Comparison of ENCODE assay signal across 9 cellular contexts in the genomic region with DNA sequence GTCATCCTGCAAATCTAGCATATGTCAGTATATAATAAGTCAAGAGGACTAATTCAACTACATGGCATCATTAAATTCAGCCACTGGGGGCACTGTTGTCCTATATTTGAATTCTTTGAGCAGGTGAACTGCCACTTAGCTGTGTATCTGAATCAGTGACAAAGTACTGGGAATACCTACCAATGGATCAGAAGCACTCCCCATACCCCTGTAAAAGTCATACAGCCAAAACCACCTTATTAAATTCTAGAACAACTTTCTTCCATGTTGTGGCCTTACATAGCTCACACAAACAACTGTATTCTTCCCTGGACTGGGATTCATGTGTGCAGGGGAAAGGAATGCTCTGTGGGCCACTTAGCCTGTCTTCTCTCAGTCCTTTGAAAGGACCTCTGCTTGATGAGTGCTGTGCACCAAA. TPM values are rescaled to one million over a fixed set of nuclear protein-coding genes. Genes with fewer than 3 reads are reported as not detected.
DNase-seq lines count a peak whose midpoint lies in the region; ATAC-seq and TF ChIP-seq lines count a peak whose summit lies in the region.
"Had no signal": no experiment of that assay in that cellular context is flagged by ENCODE, and none has a peak within 500 bp of the region (broad histone marks: within the 10 kb centered on the region; RNA-seq: fewer than 3 reads in every experiment).

No MANE protein-coding gene starts in this region.

- no peak overlapping the region for H3K27ac ChIP-seq in colonic mucosa
- H3K27ac ChIP-seq: BLaER1 had no signal

- H3K4me1 ChIP-seq in colonic mucosa: no peaks in the 10 kb centered on the region
- H3K4me1 ChIP-seq: BLaER1 had no signal

- ATAC-seq in HG03060 (IDR thresholded peaks at IDR 0.05; ENCODE audit: low read depth, unreplicated experiment): peak; percentile 46
- peak; percentile 84 for ATAC-seq in activated CD4-positive, alpha-beta T cell treated with anti-CD3 and anti-CD28 coated beads for 36 hours

- DNase-seq in NCI-H510A treated with DMSO at 0.1 percent for 48 hours (lab: John Stamatoyannopoulos, UW) (peak; percentile 20), NCI-H510A (lab: John Stamatoyannopoulos, UW) (no peak), NCI-H2196 (lab: John Stamatoyannopoulos, UW; ENCODE audit: unreplicated experiment) (peak; percentile 91), colonic mucosa (peak; percentile 84), lower leg skin (ENCODE audit: low spot score in 2 of 2) (peak; percentile 79 to 87)
- peak; percentile 82 for DNase-seq in activated CD4-positive, alpha-beta T cell treated with anti-CD3 and anti-CD28 coated beads for 36 hours
- DNase-seq in stimulated activated CD8-positive, alpha-beta memory T cell treated with anti-CD3 and anti-CD28 coated beads, Interleukin-15, amount 100 ng/mL, for 48 hours (ENCODE audit: low read depth in 2 of 2): peak; percentile 11 to 28

- peaks cover 34% of the 10 kb centered on the region for H3K4me1 Mint-ChIP-seq in activated CD4-positive, alpha-beta T cell treated with anti-CD3 and anti-CD28 coated beads for 36 hours

- no peaks in the 10 kb centered on the region for H3K36me3 Mint-ChIP-seq in activated CD4-positive, alpha-beta T cell treated with anti-CD3 and anti-CD28 coated beads for 36 hours (ENCODE audit: low read depth)

- no peak for TF ChIP-seq POLR2A in lower leg skin (IDR thresholded peaks at IDR 0.05)

- POLR2A ChIA-PET in activated CD4-positive, alpha-beta T cell treated with anti-CD3 and anti-CD28 coated beads for 36 hours (lab: Charles Lee): no interaction called here

- no peaks in the 10 kb centered on the region for H3K27me3 Mint-ChIP-seq in activated CD4-positive, alpha-beta T cell treated with anti-CD3 and anti-CD28 coated beads for 36 hours

- no peaks in the 10 kb centered on the region for H3K9me3 ChIP-seq in colonic mucosa
- H3K9me3 ChIP-seq: BLaER1 had no signal

- H3K27me3 ChIP-seq in colonic mucosa: no peaks in the 10 kb centered on the region

- H3K9me3 Mint-ChIP-seq in activated CD4-positive, alpha-beta T cell treated with anti-CD3 and anti-CD28 coated beads for 36 hours (ENCODE audit: low read depth): peaks cover 3% of the 10 kb centered on the region

- no peaks in the 10 kb centered on the region for H3K36me3 ChIP-seq in colonic mucosa
- H3K36me3 ChIP-seq: BLaER1 had no signal

- TF ChIP-seq CTCF in colonic mucosa (IDR thresholded peaks at IDR 0.05) (peak; percentile 58), lower leg skin (IDR thresholded peaks at IDR 0.05) (no peak)

- H3K27ac Mint-ChIP-seq in activated CD4-positive, alpha-beta T cell treated with anti-CD3 and anti-CD28 coated beads for 36 hours: no peak overlapping the region

- H3K4me3 ChIP-seq in colonic mucosa: no peak overlapping the region
- H3K4me3 ChIP-seq in lower leg skin (ENCODE audit: low read depth, poor library complexity, severe bottlenecking): no peak overlapping the region
- H3K4me3 ChIP-seq: BLaER1 had no signal

- CTCF ChIA-PET in activated CD4-positive, alpha-beta T cell treated with anti-CD3 and anti-CD28 coated beads for 36 hours (lab: Charles Lee): interaction anchor here (0.6 to 2.8 kb wide), 21 partner anchors 9 to 739 kb away, joined by 3 to 19 read pairs (median 4); a partner anchor contains a TSS

- no peak overlapping the region for H3K4me3 Mint-ChIP-seq in activated CD4-positive, alpha-beta T cell treated with anti-CD3 and anti-CD28 coated beads for 36 hours

- no peak overlapping the region for H3K9ac ChIP-seq in colonic mucosa (ENCODE audit: low read depth in 2 of 2, low read length in 2 of 2)
- H3K9ac ChIP-seq: BLaER1 had no signal

- intact Hi-C loops in activated CD4-positive, alpha-beta T cell treated with anti-CD3 and anti-CD28 coated beads for 36 hours (cut with DNase I, micrococcal nuclease): loop anchor here in 1 of 2 experiments (2.0 to 10.0 kb wide), 3 partner anchors 74 to 330 kb away; a partner anchor contains a TSS
- intact Hi-C loops in colonic mucosa (cut with DNase I): no loop called here
- intact Hi-C loops in lower leg skin (cut with DNase I; ENCODE audit: low total_unique reads): loop anchor here (5.0 kb wide), 1 partner anchor 222 kb away; no protein-coding TSS in a partner anchor

RNA-seq across cellular contexts. Expression of a gene that starts 57.4 kb away (rescaled TPM):
- 1 to 10 TPM; 4.3 to 5.0 TPM for total RNA-seq in activated CD4-positive, alpha-beta T cell treated with anti-CD3 and anti-CD28 coated beads for 36 hours
- total RNA-seq in colonic mucosa: 10 to 100 TPM; 15.6 to 17.8 TPM
- 10 to 100 TPM; 13.6 to 20.7 (median 17.7) TPM for total RNA-seq in lower leg skin
